In the genomic region with DNA sequence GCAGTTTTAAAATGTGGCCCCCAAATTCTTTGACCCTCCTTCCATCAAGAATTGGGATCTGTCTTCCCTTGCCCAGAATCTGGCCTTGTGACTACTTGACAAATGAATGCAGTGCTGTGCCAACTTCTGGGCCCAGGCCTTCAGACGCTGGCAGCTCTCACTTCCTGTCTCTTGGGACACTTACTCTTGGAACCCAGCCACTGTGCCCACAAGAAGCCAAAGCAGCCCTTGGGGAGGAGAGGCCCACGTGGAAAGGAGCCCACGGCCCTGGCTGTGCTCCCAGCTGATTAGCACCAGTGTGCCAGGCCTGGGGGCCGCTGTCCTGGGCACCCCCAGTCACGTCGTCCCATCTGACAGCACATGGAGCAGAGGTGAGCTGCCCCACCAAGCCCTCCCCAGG, we compare ENCODE assay signal across 9 cellular contexts. TPM values are rescaled to one million over a fixed set of nuclear protein-coding genes. Genes with fewer than 3 reads are reported as not detected.
A peak's percentile ranks its signal among the peaks of the same experiment; 100 is the strongest.
DNase-seq lines count a peak whose midpoint lies in the region; ATAC-seq, FAIRE-seq and TF ChIP-seq lines count a peak whose summit lies in the region.
"Had no signal": no experiment of that assay in that cellular context is flagged by ENCODE, and none has a peak within 500 bp of the region (broad histone marks: within the 10 kb centered on the region; RNA-seq: fewer than 3 reads in every experiment).

No MANE protein-coding gene starts in this region.

- RAD21 ChIA-PET in GM12878 (lab: Charles Lee; ENCODE audit: unreplicated experiment) = no interaction called here

- H3K9ac ChIP-seq in GM12878 (ENCODE audit: control insufficient read depth, insufficient read depth, low read length) = no peak overlapping the region

- no peak for TF ChIP-seq EP300 in GM12878 (IDR thresholded peaks at IDR 0.05; ENCODE audit: borderline replicate concordance in 1 of 2, control insufficient read depth in 1 of 2, low read depth in 2 of 2, low read length in 2 of 2)

- BruUV-seq in A673 (replicated peaks; lab: Mats Ljungman, UMichigan) (no TSS peak), GM12878 (replicated peaks; lab: Mats Ljungman, UMichigan) (no TSS peak)

- FAIRE-seq in GM12878 (lab: Jason Lieb, UNC) = no peak

- no peaks in the 10 kb centered on the region for H3K27me3 ChIP-seq in A673 (replicated peaks; ENCODE audit: insufficient read depth, low read depth, low read length, poor library complexity)
- no peaks in the 10 kb centered on the region; a peak in 1 of 4 replicates for H3K27me3 ChIP-seq in GM12878 (replicated peaks in 1 of 2; ENCODE audit: control insufficient read depth in 2 of 2, insufficient read depth in 2 of 2, low read length in 1 of 2)
- H3K27me3 ChIP-seq: cardiac muscle cell had no signal

- TF ChIP-seq POLR2A in GM12878 (IDR thresholded peaks at IDR 0.05; ENCODE audit: low read depth, low read length) = no peak

- no peaks in the 10 kb centered on the region for H3K9me3 ChIP-seq in A673 (ENCODE audit: low read depth, low read length, poor library complexity, severe bottlenecking)
- H3K9me3 ChIP-seq in GM12878 (replicated peaks; ENCODE audit: control insufficient read depth, insufficient read depth, low read length) = no peaks in the 10 kb centered on the region; the same call in 2 of the 3 replicates

- H4K20me1 ChIP-seq in GM12878 (ENCODE audit: control insufficient read depth, insufficient read depth) = no peaks in the 10 kb centered on the region

- no peak overlapping the region for H3K4me2 ChIP-seq in GM12878 (ENCODE audit: control insufficient read depth, insufficient read depth)

- DNase-seq in A673 (ENCODE audit: low spot score) (peak; percentile 88), LoVo (ENCODE audit: low spot score) (peak; percentile 13), GM12878 (ENCODE audit: low read depth, low spot score) (no peak), kidney tubule cell (ENCODE audit: low spot score) (peak; percentile 70), GM10266 (ENCODE audit: extremely low spot score) (no peak)
- DNase-seq in stimulated activated naive CD4-positive, alpha-beta T cell treated with Interleukin-2 at 50 U/mL for 16 hours (lab: John Stamatoyannopoulos, UW) = no peak

- H3K36me3 ChIP-seq in A673 (ENCODE audit: insufficient read depth, low read length, poor library complexity, severe bottlenecking) (no peaks in the 10 kb centered on the region), GM12878 (ENCODE audit: control insufficient read depth in 2 of 2, insufficient read depth in 2 of 2, low read length in 1 of 2) (no peaks in the 10 kb centered on the region)
- H3K36me3 ChIP-seq: cardiac muscle cell had no signal

- H3K27ac ChIP-seq in A673 (ENCODE audit: low read depth, low read length, poor library complexity, severe bottlenecking) = peak overlapping the region; percentile 48
- H3K27ac ChIP-seq in GM12878 (ENCODE audit: control insufficient read depth, insufficient read depth) = no peak overlapping the region
- H3K27ac ChIP-seq: cardiac muscle cell had no signal

- SMC1A ChIA-PET in GM12878 (lab: Charles Lee; ENCODE audit: uncharacterized antibody, unreplicated experiment) = interaction anchor here (0.6 to 1.4 kb wide), 4 partner anchors 40 to 57 kb away, joined by 3 read pairs; partner anchors contain the start of gene RPL37A

- CTCF ChIA-PET in A673 (lab: Charles Lee) (no interaction called here), GM12878 (lab: Yijun Ruan, JAX) (interaction anchor here (0.9 kb wide), 1 partner anchor 103 kb away, joined by 3 read pairs; no protein-coding TSS in a partner anchor)

- WGBS in GM12878 (ENCODE audit: insufficient coverage, insufficient replicate concordance, low lambda C conversion rate, missing lambda C conversion rate) = 18% methylated on average over 6 of the region's 6 CpGs

- no peak for TF ChIP-seq RAD21 in GM12878 (IDR thresholded peaks at IDR 0.05; ENCODE audit: insufficient read depth, low read depth, low read length)

- TF ChIP-seq CTCF in A673 (conservative IDR thresholded peaks at IDR 0.05; ENCODE audit: low read depth, low read length) = no peak
- no peak for TF ChIP-seq CTCF in GM12878 (IDR thresholded peaks at IDR 0.05 in 2 of 3, conservative IDR thresholded peaks at IDR 0.05 in 1 of 3; ENCODE audit: control insufficient read depth in 2 of 3, extremely low read depth in 1 of 3, insufficient read depth in 1 of 3, low read depth in 3 of 3, low read length in 3 of 3)
- TF ChIP-seq CTCF in GM10266 (IDR thresholded peaks at IDR 0.05; ENCODE audit: control insufficient read depth, insufficient read depth, low read depth, missing control alignments) = no peak

- H3K4me3 ChIP-seq in A673 (ENCODE audit: low read depth, low read length, poor library complexity, severe bottlenecking) (no peak overlapping the region), GM12878 (no peak overlapping the region)
- H3K4me3 ChIP-seq: cardiac muscle cell had no signal

- intact Hi-C loops in A673 (cut with micrococcal nuclease; ENCODE audit: unreplicated experiment) (no loop called here), GM12878 (cut with micrococcal nuclease; ENCODE audit: unreplicated experiment) (no loop called here)

- POLR2A ChIA-PET in A673 (lab: Charles Lee; ENCODE audit: low non-redundant PET) = interaction anchor here (0.6 kb wide), 1 partner anchor 65 kb away, joined by 5 read pairs; no protein-coding TSS in a partner anchor
- POLR2A ChIA-PET in GM12878 (lab: Charles Lee) = no interaction called here

- in situ Hi-C loops in GM12878 (cut with MboI) = no loop called here

- ATAC-seq in GM12878 (peak; percentile 35; the same call in 2 of the 3 replicates), GM19463 (IDR thresholded peaks at IDR 0.05; ENCODE audit: unreplicated experiment) (no peak)
- no peak for ATAC-seq in activated CD4-positive, CD25-positive, alpha-beta regulatory T cell treated with anti-CD3 and anti-CD28 coated beads, Interleukin-2, amount 50 U/mL, for 24 hours

- H3K4me1 ChIP-seq in A673 (ENCODE audit: insufficient read depth, low read length, poor library complexity, severe bottlenecking) = peaks cover 51% of the 10 kb centered on the region
- no peaks in the 10 kb centered on the region for H3K4me1 ChIP-seq in GM12878 (ENCODE audit: control insufficient read depth, insufficient read depth, low read length)

- H2AFZ ChIP-seq in GM12878 (ENCODE audit: control insufficient read depth, low read depth, low read length) = no peak overlapping the region

- H3K79me2 ChIP-seq in GM12878 (ENCODE audit: control insufficient read depth, insufficient read depth, low read length) = no peaks in the 10 kb centered on the region

TF ChIP-seq in GM12878, 131 proteins besides CTCF, POLR2A, EP300 and RAD21:
- TF ChIP-seq DPF2 (IDR thresholded peaks at IDR 0.05) (no peak), KAT2A (conservative IDR thresholded peaks at IDR 0.05; ENCODE audit: control insufficient read depth, low read depth, low read length) (no peak), ESRRA (IDR thresholded peaks at IDR 0.05; ENCODE audit: low read length) (no peak), PML (IDR thresholded peaks at IDR 0.05; ENCODE audit: low read length) (no peak), ASH2L (IDR thresholded peaks at IDR 0.05; ENCODE audit: borderline replicate concordance, low read depth) (no peak), ZNF217 (IDR thresholded peaks at IDR 0.05) (no peak), ZBED1 (IDR thresholded peaks at IDR 0.05; ENCODE audit: borderline replicate concordance) (no peak), HDAC6 (IDR thresholded peaks at IDR 0.05; ENCODE audit: unreplicated experiment) (no peak)
- TF ChIP-seq, protein P1, sequence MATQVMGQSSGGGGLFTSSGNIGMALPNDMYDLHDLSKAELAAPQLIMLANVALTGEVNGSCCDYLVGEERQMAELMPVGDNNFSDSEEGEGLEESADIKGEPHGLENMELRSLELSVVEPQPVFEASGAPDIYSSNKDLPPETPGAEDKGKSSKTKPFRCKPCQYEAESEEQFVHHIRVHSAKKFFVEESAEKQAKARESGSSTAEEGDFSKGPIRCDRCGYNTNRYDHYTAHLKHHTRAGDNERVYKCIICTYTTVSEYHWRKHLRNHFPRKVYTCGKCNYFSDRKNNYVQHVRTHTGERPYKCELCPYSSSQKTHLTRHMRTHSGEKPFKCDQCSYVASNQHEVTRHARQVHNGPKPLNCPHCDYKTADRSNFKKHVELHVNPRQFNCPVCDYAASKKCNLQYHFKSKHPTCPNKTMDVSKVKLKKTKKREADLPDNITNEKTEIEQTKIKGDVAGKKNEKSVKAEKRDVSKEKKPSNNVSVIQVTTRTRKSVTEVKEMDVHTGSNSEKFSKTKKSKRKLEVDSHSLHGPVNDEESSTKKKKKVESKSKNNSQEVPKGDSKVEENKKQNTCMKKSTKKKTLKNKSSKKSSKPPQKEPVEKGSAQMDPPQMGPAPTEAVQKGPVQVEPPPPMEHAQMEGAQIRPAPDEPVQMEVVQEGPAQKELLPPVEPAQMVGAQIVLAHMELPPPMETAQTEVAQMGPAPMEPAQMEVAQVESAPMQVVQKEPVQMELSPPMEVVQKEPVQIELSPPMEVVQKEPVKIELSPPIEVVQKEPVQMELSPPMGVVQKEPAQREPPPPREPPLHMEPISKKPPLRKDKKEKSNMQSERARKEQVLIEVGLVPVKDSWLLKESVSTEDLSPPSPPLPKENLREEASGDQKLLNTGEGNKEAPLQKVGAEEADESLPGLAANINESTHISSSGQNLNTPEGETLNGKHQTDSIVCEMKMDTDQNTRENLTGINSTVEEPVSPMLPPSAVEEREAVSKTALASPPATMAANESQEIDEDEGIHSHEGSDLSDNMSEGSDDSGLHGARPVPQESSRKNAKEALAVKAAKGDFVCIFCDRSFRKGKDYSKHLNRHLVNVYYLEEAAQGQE (IDR thresholded peaks at IDR 0.05; ENCODE audit: low read depth, low read length) = no peak

RNA-seq across cellular contexts. Expression of gene RPL37A, which starts 56.6 kb away (rescaled TPM):
- total RNA-seq in A673 (2021) = 2,455 and 2,535 TPM in 2 replicates
- 278 and 283 TPM in 2 replicates for total RNA-seq in GM12878 (2013; cell fraction: nucleolus; rRNA removed)
- total RNA-seq in GM12878 (2014; rRNA removed) = 5,309 and 5,362 TPM in 2 replicates
- 6,854 and 6,909 TPM in 2 replicates for total RNA-seq in GM12878 (2014; rRNA removed; fragmentation: Illumina TruSeq; extraction: Trizol)
- total RNA-seq in GM12878 (2021) = 4,280 and 4,544 TPM in 2 replicates
- polyA plus RNA-seq in GM12878 (2011; ENCODE audit: low read depth) = 2,141 TPM
- polyA plus RNA-seq in GM12878 (2011; rRNA removed) = 3,166 and 4,373 TPM in 2 replicates
- 2,379 and 2,532 TPM in 2 replicates for polyA plus RNA-seq in GM12878 (2011; cell fraction: cytosol; rRNA removed)
- 721 and 1,775 TPM in 2 replicates for polyA plus RNA-seq in GM12878 (2011; cell fraction: nucleus; rRNA removed)
- 10,399 and 10,670 TPM in 2 replicates for polyA plus RNA-seq in GM12878 (2012)
- polyA plus RNA-seq in GM12878 (2014; fragmentation: Illumina TruSeq; extraction: Trizol) = 6,507 and 6,854 TPM in 2 replicates
- 1,000 to 10,000 TPM; 4,917 to 6,297 TPM for polyA plus RNA-seq in GM12878 (2014; fragmentation: Nextera tagmentation; extraction: Ambion mirVana)
- polyA plus RNA-seq in GM12878 (2014; rRNA removed) = 5,304 and 6,998 TPM in 2 replicates
- 1,000 to 10,000 TPM; 2,847 to 3,044 TPM for polyA plus RNA-seq in GM12878 (2016; fragmentation: Nextera tagmentation; extraction: Ambion mirVana)
- polyA minus RNA-seq in GM12878 (2011; rRNA and poly(A)+ RNA removed) = 670 and 1,130 TPM in 2 replicates
- polyA minus RNA-seq in GM12878 (2011; cell fraction: cytosol; rRNA and poly(A)+ RNA removed) = 813 and 892 TPM in 2 replicates
- 231 and 314 TPM in 2 replicates for polyA minus RNA-seq in GM12878 (2011; cell fraction: nucleus; rRNA and poly(A)+ RNA removed)

Comparison
In these comparisons a context has a peak if more than half of its experiments do, and no peak if none do; other contexts are left out.
1. DNase-seq: peak in A673 (single experiment), LoVo (single experiment) and kidney tubule cell (single experiment); none in GM12878 (single experiment), stimulated activated naive CD4-positive, alpha-beta T cell treated with Interleukin-2 at 50 U/mL for 16 hours (single experiment) and GM10266 (single experiment).